Comparison of ENCODE assay signal across 19 cellular contexts in the genomic region with DNA sequence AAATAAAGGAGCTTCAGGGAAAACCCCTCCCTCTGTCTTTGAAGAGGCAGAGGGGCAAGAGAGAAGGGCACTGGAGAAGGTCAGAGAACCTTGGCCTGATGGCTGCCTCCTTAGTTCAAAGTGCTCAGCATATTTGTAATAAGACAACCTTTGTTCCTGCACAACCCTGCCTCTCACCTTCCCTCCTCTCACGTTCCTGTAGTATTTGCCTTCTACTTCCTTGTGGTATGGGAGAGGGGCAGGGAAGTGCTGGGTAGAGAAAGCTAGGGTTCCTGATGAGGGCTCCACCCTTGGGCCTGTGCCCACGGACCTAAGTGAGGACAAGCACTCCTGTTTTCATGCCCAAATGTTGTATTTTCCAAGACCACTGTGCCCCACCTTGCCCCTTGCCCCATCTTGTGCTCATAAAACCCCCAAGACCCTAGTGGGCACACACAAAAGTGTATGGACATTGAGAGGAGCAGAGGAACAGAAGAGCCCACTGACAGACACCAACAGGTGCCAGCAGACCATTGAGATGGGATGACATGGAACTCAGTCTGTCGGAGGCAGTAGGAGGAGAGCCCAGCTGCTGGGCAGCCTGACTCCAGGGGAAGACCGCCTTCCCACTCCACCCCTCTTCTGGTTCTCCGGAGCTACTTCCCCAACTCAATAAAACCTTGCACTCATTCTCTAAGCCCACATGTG.
DNase-seq lines count a peak whose midpoint lies in the region; ATAC-seq, FAIRE-seq and TF ChIP-seq lines count a peak whose summit lies in the region.
"Had no signal": no experiment of that assay in that cellular context is flagged by ENCODE, and none has a peak within 500 bp of the region (broad histone marks: within the 10 kb centered on the region; RNA-seq: fewer than 3 reads in every experiment).

No MANE protein-coding gene starts in this region.

- no peaks in the 10 kb centered on the region for H3K9me3 ChIP-seq in psoas muscle
- H3K9me3 ChIP-seq: HAP-1 had no signal

- DNase-seq in HTR-8/SVneo (ENCODE audit: insufficient read length, low spot score) (no peak), left colon (peak in 1 of 2 donors; percentile 19), progenitor cell of endocrine pancreas (ENCODE audit: low spot score, unreplicated experiment) (no peak), MV-4-11 (lab: John Stamatoyannopoulos, UW) (no peak), psoas muscle (no peak)
- DNase-seq in stimulated activated naive B cell treated with anti-CD40 and anti-IgM and Interleukin-4, amounts not matched to agents 10 μg/mL and 1 μg/mL and 100 μg/mL, for 72 hours = no peak
- DNase-seq: 8988T; CD4-positive, alpha-beta memory T cell; DMS53; DND-41; EL; GM23248; IMR-90 had no signal

- peaks cover under 1% of the 10 kb centered on the region for H3K4me1 Mint-ChIP-seq in progenitor cell of endocrine pancreas (ENCODE audit: low read depth)
- H3K4me1 Mint-ChIP-seq in stimulated activated naive B cell treated with anti-CD40 and anti-IgM and Interleukin-4, amounts not matched to agents 10 μg/mL and 1 μg/mL and 100 μg/mL, for 72 hours = no peaks in the 10 kb centered on the region
- H3K4me1 Mint-ChIP-seq: CD14-positive monocyte; CD4-positive, alpha-beta memory T cell had no signal

- H3K4me1 ChIP-seq in psoas muscle = no peaks in the 10 kb centered on the region
- H3K4me1 ChIP-seq: BLaER1, HAP-1 had no signal

- H3K4me3 ChIP-seq in psoas muscle = no peak overlapping the region
- H3K4me3 ChIP-seq: BLaER1, GM12878, GM23248, HAP-1 had no signal

- ATAC-seq in left colon (peak; percentile 97), HG03342 (IDR thresholded peaks at IDR 0.05; ENCODE audit: unreplicated experiment) (no peak), psoas muscle (no peak)
- ATAC-seq in stimulated activated naive B cell treated with anti-CD40 and anti-IgM and Interleukin-4, amounts not matched to agents 10 μg/mL and 1 μg/mL and 100 μg/mL, for 72 hours (replicated peaks) = peak; percentile 25 to 27
- ATAC-seq: GM12878 had no signal

- intact Hi-C loops in left colon (cut with DNase I, micrococcal nuclease) (no loop called here), psoas muscle (cut with DNase I) (no loop called here)

- H3K27ac ChIP-seq in psoas muscle = no peak overlapping the region
- H3K27ac ChIP-seq: BLaER1, GM23248, HL-60 had no signal

- H3K36me3 ChIP-seq in psoas muscle (ENCODE audit: insufficient read depth in 1 of 2, low read depth in 1 of 2) = no peaks in the 10 kb centered on the region
- H3K36me3 ChIP-seq: BLaER1, HAP-1 had no signal

- peak; percentile 71 for FAIRE-seq in HTR-8/SVneo (lab: Jason Lieb, UNC)
- FAIRE-seq: GM12878 had no signal

- WGBS in psoas muscle, 3 donors = 53 to 66% (median 60%) methylated on average over 5 of the region's 5 CpGs

- H3K27me3 Mint-ChIP-seq in progenitor cell of endocrine pancreas = no peaks in the 10 kb centered on the region
- peaks cover 0 to 7% of the 10 kb centered on the region in 2 donors for H3K27me3 Mint-ChIP-seq in stimulated activated naive B cell treated with anti-CD40 and anti-IgM and Interleukin-4, amounts not matched to agents 10 μg/mL and 1 μg/mL and 100 μg/mL, for 72 hours

- peaks cover 10% of the 10 kb centered on the region for H3K9me3 Mint-ChIP-seq in progenitor cell of endocrine pancreas (ENCODE audit: low read depth)
- H3K9me3 Mint-ChIP-seq in stimulated activated naive B cell treated with anti-CD40 and anti-IgM and Interleukin-4, amounts not matched to agents 10 μg/mL and 1 μg/mL and 100 μg/mL, for 72 hours = peaks cover 0 to 3% of the 10 kb centered on the region in 2 donors

- no peaks in the 10 kb centered on the region for H3K27me3 ChIP-seq in psoas muscle (ENCODE audit: insufficient read depth in 3 of 3, low read length in 2 of 3)
- H3K27me3 ChIP-seq: BLaER1 had no signal

- peak overlapping the region; percentile 37 for H3K27ac Mint-ChIP-seq in progenitor cell of endocrine pancreas
- no peak overlapping the region for H3K27ac Mint-ChIP-seq in stimulated activated naive B cell treated with anti-CD40 and anti-IgM and Interleukin-4, amounts not matched to agents 10 μg/mL and 1 μg/mL and 100 μg/mL, for 72 hours
- H3K27ac Mint-ChIP-seq: CD14-positive monocyte; CD4-positive, alpha-beta memory T cell had no signal

- H3K4me3 Mint-ChIP-seq in progenitor cell of endocrine pancreas (ENCODE audit: low read depth) = no peak overlapping the region
- no peak overlapping the region for H3K4me3 Mint-ChIP-seq in stimulated activated naive B cell treated with anti-CD40 and anti-IgM and Interleukin-4, amounts not matched to agents 10 μg/mL and 1 μg/mL and 100 μg/mL, for 72 hours
- H3K4me3 Mint-ChIP-seq: CD14-positive monocyte; CD4-positive, alpha-beta memory T cell had no signal

- no peak for TF ChIP-seq CTCF in progenitor cell of endocrine pancreas (IDR thresholded peaks at IDR 0.05; ENCODE audit: unreplicated experiment)
- no peak for TF ChIP-seq CTCF in psoas muscle (IDR thresholded peaks at IDR 0.05)

- H3K36me3 Mint-ChIP-seq in progenitor cell of endocrine pancreas (ENCODE audit: insufficient read depth) = peaks cover 2% of the 10 kb centered on the region
- H3K36me3 Mint-ChIP-seq in stimulated activated naive B cell treated with anti-CD40 and anti-IgM and Interleukin-4, amounts not matched to agents 10 μg/mL and 1 μg/mL and 100 μg/mL, for 72 hours = peaks cover 0 to 3% of the 10 kb centered on the region in 2 donors
- H3K36me3 Mint-ChIP-seq: CD14-positive monocyte; CD4-positive, alpha-beta memory T cell had no signal

Comparison
In these comparisons a context has a peak if more than half of its experiments do, and no peak if none do; other contexts are left out.
1. ATAC-seq: peak in left colon (single experiment) and stimulated activated naive B cell treated with anti-CD40 and anti-IgM and Interleukin-4, amounts not matched to agents 10 μg/mL and 1 μg/mL and 100 μg/mL, for 72 hours (2 of 2); none in HG03342 (single experiment) and psoas muscle (0 of 4).